Comparison of ENCODE assay signal across 24 cellular contexts in genomic region chr2:19176172-19176852, GRCh38.
"Had no signal": no experiment of that assay in that cellular context is flagged by ENCODE, and none has a peak within 500 bp of the region (broad histone marks: within the 10 kb centered on the region; RNA-seq: fewer than 3 reads in every experiment).

No MANE protein-coding gene starts in this region.

- H3K27ac ChIP-seq: body of pancreas, colonic mucosa, epithelial cell of prostate, sigmoid colon, transverse colon had no signal

- H3K4me3 ChIP-seq: body of pancreas, colonic mucosa, mucosa of descending colon, sigmoid colon, transverse colon had no signal

- H3K4me1 ChIP-seq: body of pancreas, colonic mucosa, transverse colon had no signal

- DNase-seq: activated CD4-positive, alpha-beta T cell treated with anti-CD3 and anti-CD28 coated beads for 48 hours; activated CD4-positive, CD25-positive, alpha-beta regulatory T cell; activated CD8-positive, alpha-beta T cell treated with anti-CD3 and anti-CD28 coated beads for 36 hours; activated naive CD4-positive, alpha-beta T cell treated with Interleukin-2 at 50 U/mL for 16 hours; activated naive CD8-positive, alpha-beta T cell treated with anti-CD3 and anti-CD28 coated beads, Interleukin-2, amount 10 ng/mL, durations not matched to agents 7 days and 5 days; activated T-cell treated with anti-CD3 and anti-CD28 coated beads, Interleukin-2, amount 50 U/mL, for 1 hour; body of pancreas; central memory CD4-positive, alpha-beta T cell; colonic mucosa; endodermal cell; immature natural killer cell; kidney glomerular epithelial cell; mucosa of descending colon; naive thymus-derived CD8-positive, alpha-beta T cell; sigmoid colon; stimulated activated CD4-positive, alpha-beta T cell treated with anti-CD3 and anti-CD28 coated beads, Interleukin-12 subunit alpha, Interleukin-12 subunit beta, amount 100 ng/mL, for 4 hours; stimulated activated CD4-positive, alpha-beta T cell treated with anti-CD3 and anti-CD28 coated beads, Interleukin-1b, Interleukin-23, amount 100 ng/mL, for 48 hours; stimulated activated naive CD8-positive, alpha-beta T cell treated with anti-CD3 and anti-CD28 coated beads, Interleukin-15, Interleukin-2, amounts not matched to agents 100 U/mL and 50 U/mL, for 24 hours; T-helper 1 cell; T-helper 9 cell; transverse colon had no signal

- H3K4me1 Mint-ChIP-seq: activated naive CD8-positive, alpha-beta T cell treated with anti-CD3 and anti-CD28 coated beads, Interleukin-2, amount 10 ng/mL, durations not matched to agents 7 days and 5 days; activated T-helper 17 cell treated with anti-CD3 and anti-CD28 coated beads, Interleukin-2, amount 50 U/mL, for 72 hours; immature natural killer cell; naive thymus-derived CD8-positive, alpha-beta T cell had no signal

- H3K27me3 Mint-ChIP-seq: activated CD8-positive, alpha-beta T cell treated with anti-CD3 and anti-CD28 coated beads for 36 hours; activated naive CD8-positive, alpha-beta T cell treated with anti-CD3 and anti-CD28 coated beads, Interleukin-2, amount 10 ng/mL, durations not matched to agents 7 days and 5 days; memory B cell; naive thymus-derived CD8-positive, alpha-beta T cell had no signal

- H3K4me3 Mint-ChIP-seq: activated CD8-positive, alpha-beta T cell treated with anti-CD3 and anti-CD28 coated beads for 36 hours; activated naive CD8-positive, alpha-beta T cell treated with anti-CD3 and anti-CD28 coated beads, Interleukin-2, amount 10 ng/mL, durations not matched to agents 7 days and 5 days; activated T-helper 17 cell treated with anti-CD3 and anti-CD28 coated beads, Interleukin-2, amount 50 U/mL, for 72 hours; endodermal cell; immature natural killer cell; memory B cell; naive thymus-derived CD8-positive, alpha-beta T cell had no signal

- H3K27me3 ChIP-seq: body of pancreas, colonic mucosa, sigmoid colon, transverse colon had no signal

- H3K9me3 ChIP-seq: body of pancreas, colonic mucosa, mucosa of descending colon, sigmoid colon, transverse colon had no signal

- H3K36me3 ChIP-seq: colonic mucosa, sigmoid colon, transverse colon had no signal

- ATAC-seq: activated CD8-positive, alpha-beta T cell treated with anti-CD3 and anti-CD28 coated beads for 36 hours; body of pancreas; mucosa of descending colon; naive thymus-derived CD8-positive, alpha-beta T cell; stimulated activated naive CD8-positive, alpha-beta T cell treated with anti-CD3 and anti-CD28 coated beads, Interleukin-15, Interleukin-2, amounts not matched to agents 100 U/mL and 50 U/mL, for 24 hours had no signal

- H3K36me3 Mint-ChIP-seq: activated naive CD8-positive, alpha-beta T cell treated with anti-CD3 and anti-CD28 coated beads, Interleukin-2, amount 10 ng/mL, durations not matched to agents 7 days and 5 days; immature natural killer cell; memory B cell had no signal

- H3K27ac Mint-ChIP-seq: activated CD8-positive, alpha-beta T cell treated with anti-CD3 and anti-CD28 coated beads for 36 hours; activated naive CD8-positive, alpha-beta T cell treated with anti-CD3 and anti-CD28 coated beads, Interleukin-2, amount 10 ng/mL, durations not matched to agents 7 days and 5 days; activated T-helper 17 cell treated with anti-CD3 and anti-CD28 coated beads, Interleukin-2, amount 50 U/mL, for 72 hours; endodermal cell; immature natural killer cell; memory B cell; naive thymus-derived CD8-positive, alpha-beta T cell had no signal
